ENCODE assay signal across 24 cellular contexts in the genomic region with DNA sequence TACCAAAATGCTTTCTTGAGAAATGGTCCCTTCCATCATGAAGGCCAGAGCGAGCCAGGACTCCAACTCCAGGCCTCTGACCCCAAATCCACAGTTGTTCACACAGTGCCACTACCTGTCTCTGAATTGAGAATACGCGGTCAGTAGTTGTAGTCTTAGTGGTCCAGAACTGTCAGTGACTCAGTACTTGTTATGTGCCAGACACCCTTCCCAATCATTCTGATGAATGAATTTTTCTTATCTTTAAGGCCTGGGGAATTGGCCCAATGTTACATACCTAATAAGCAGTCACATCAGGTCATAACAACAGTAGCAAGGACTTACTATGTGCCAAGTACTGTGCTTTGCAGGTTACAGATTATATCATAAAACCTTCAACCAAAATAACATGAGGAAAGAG.
DNase-seq lines count a peak whose midpoint lies in the region; ATAC-seq, FAIRE-seq and TF ChIP-seq lines count a peak whose summit lies in the region.
"Had no signal": no experiment of that assay in that cellular context is flagged by ENCODE, and none has a peak within 500 bp of the region (broad histone marks: within the 10 kb centered on the region; RNA-seq: fewer than 3 reads in every experiment).

No MANE protein-coding gene starts in this region.

- H3K4me2 ChIP-seq in BLaER1 (peak overlapping the region; percentile 38; the same call in 1 of the 2 replicates), PC-3 (ENCODE audit: low read length) (peak overlapping the region; percentile 19; the same call in 1 of the 2 replicates), astrocyte (ENCODE audit: low read length) (no peak overlapping the region)
- H3K4me2 ChIP-seq: A549 had no signal

- no peak overlapping the region for H2AFZ ChIP-seq in PC-3 (ENCODE audit: low read length)
- H2AFZ ChIP-seq in astrocyte (ENCODE audit: low read depth, low read length): no peak overlapping the region
- H2AFZ ChIP-seq: GM23248 had no signal

- TF ChIP-seq CTCF in PC-3 (conservative IDR thresholded peaks at IDR 0.05; ENCODE audit: low read depth, low read length) (no peak), astrocyte (IDR thresholded peaks at IDR 0.05; ENCODE audit: insufficient read depth, low read depth, low read length) (no peak), fibroblast of the aortic adventitia (IDR thresholded peaks at IDR 0.05; ENCODE audit: insufficient read depth, low read length) (no peak), gastroesophageal sphincter (IDR thresholded peaks at IDR 0.05) (no peak), omental fat pad (IDR thresholded peaks at IDR 0.05) (no peak)

- H3K27me3 ChIP-seq in BLaER1 (no peaks in the 10 kb centered on the region), PC-3 (ENCODE audit: low read length) (no peaks in the 10 kb centered on the region), astrocyte (ENCODE audit: insufficient read depth, low read length) (no peaks in the 10 kb centered on the region), gastroesophageal sphincter (no peaks in the 10 kb centered on the region)
- H3K27me3 ChIP-seq: BE2C had no signal

- POLR2A ChIA-PET in PC-3 (lab: Charles Lee; ENCODE audit: unreplicated experiment): no interaction called here

- H3K27ac Mint-ChIP-seq in astrocyte (ENCODE audit: unreplicated experiment): no peak overlapping the region

- H3K36me3 Mint-ChIP-seq in astrocyte (ENCODE audit: low read depth, unreplicated experiment): peaks cover 22% of the 10 kb centered on the region
- H3K36me3 Mint-ChIP-seq: CD4-positive, alpha-beta memory T cell had no signal

- H3K4me1 Mint-ChIP-seq in astrocyte (ENCODE audit: low read depth, unreplicated experiment): peaks cover 54% of the 10 kb centered on the region

- CTCF ChIA-PET in PC-3 (lab: Charles Lee): interaction anchor here (0.9 kb wide), 1 partner anchor 143 kb away, joined by 5 read pairs; no protein-coding TSS in a partner anchor

- H3K36me3 ChIP-seq in BLaER1: no peaks in the 10 kb centered on the region
- peaks cover 21% of the 10 kb centered on the region for H3K36me3 ChIP-seq in PC-3 (ENCODE audit: low read depth, low read length)
- no peaks in the 10 kb centered on the region for H3K36me3 ChIP-seq in astrocyte (ENCODE audit: insufficient read depth, low read length)
- H3K36me3 ChIP-seq in gastroesophageal sphincter: no peaks in the 10 kb centered on the region
- H3K36me3 ChIP-seq: BE2C had no signal

- no peak overlapping the region for H3K4me3 Mint-ChIP-seq in astrocyte (ENCODE audit: unreplicated experiment)
- H3K4me3 Mint-ChIP-seq: CD4-positive, alpha-beta memory T cell had no signal

- H3K9me3 ChIP-seq in BLaER1: no peaks in the 10 kb centered on the region
- H3K9me3 ChIP-seq in PC-3 (ENCODE audit: low read length): no peaks in the 10 kb centered on the region
- no peaks in the 10 kb centered on the region for H3K9me3 ChIP-seq in astrocyte (ENCODE audit: insufficient read depth, low read depth, low read length)
- H3K9me3 ChIP-seq in gastroesophageal sphincter: no peaks in the 10 kb centered on the region
- H3K9me3 ChIP-seq: A549, BE2C had no signal

- no peak overlapping the region for H3K4me3 ChIP-seq in BLaER1
- no peak overlapping the region for H3K4me3 ChIP-seq in PC-3 (ENCODE audit: low read length)
- no peak overlapping the region for H3K4me3 ChIP-seq in astrocyte (ENCODE audit: insufficient read depth, low read depth, low read length)
- H3K4me3 ChIP-seq in fibroblast of the aortic adventitia (ENCODE audit: low read depth, low read length): no peak overlapping the region
- H3K4me3 ChIP-seq in gastroesophageal sphincter: no peak overlapping the region
- H3K4me3 ChIP-seq: A549, GM23248 had no signal

- H4K20me1 ChIP-seq in BLaER1 (peaks cover 7% of the 10 kb centered on the region; the same call in 1 of the 2 replicates), PC-3 (ENCODE audit: low read length) (no peaks in the 10 kb centered on the region), astrocyte (ENCODE audit: insufficient read depth, low read length) (no peaks in the 10 kb centered on the region)

- H3F3A ChIP-seq in PC-3 (ENCODE audit: low read length, unreplicated experiment): peaks cover 7% of the 10 kb centered on the region

- H3K9ac ChIP-seq in BLaER1 (no peak overlapping the region), PC-3 (ENCODE audit: low read length) (no peak overlapping the region), astrocyte (ENCODE audit: low read length) (no peak overlapping the region)
- H3K9ac ChIP-seq: GM23248 had no signal

- BruUV-seq in PC-3 (replicated peaks; lab: Mats Ljungman, UMichigan): no TSS peak

- no peak for ATAC-seq in PC-3
- no peak for ATAC-seq in gastroesophageal sphincter
- no peak for ATAC-seq in GM19328 (IDR thresholded peaks at IDR 0.05; ENCODE audit: unreplicated experiment)
- ATAC-seq in omental fat pad (ENCODE audit: low FRiP score): no peak
- ATAC-seq: A549 had no signal

- H3K79me2 ChIP-seq in PC-3 (ENCODE audit: low read length): no peaks in the 10 kb centered on the region
- no peaks in the 10 kb centered on the region for H3K79me2 ChIP-seq in astrocyte (ENCODE audit: insufficient read depth, low read length)

- FAIRE-seq in astrocyte (lab: Jason Lieb, UNC): no peak
- FAIRE-seq: A549, G401.6, GM12892, H1 had no signal

- DNase-seq in PC-3 (no peak), astrocyte (ENCODE audit: low read depth) (peak; percentile 86), fibroblast of the aortic adventitia (ENCODE audit: low read depth) (peak; percentile 65), omental fat pad (ENCODE audit: low spot score) (no peak)
- DNase-seq: 8988T; ACHN; AML-193; BE2C; C1 segment of cervical spinal cord; Calu3; CD4-positive, alpha-beta memory T cell; COR-L47; DMS153; DND-41; GM23248; H7; HCEC 1CT had no signal

- WGBS in gastroesophageal sphincter (ENCODE audit: low coverage in 1 of 2), 2 donors: 80 to 94% methylated on average over 3 of the region's 3 CpGs

- no peaks in the 10 kb centered on the region for H3K9me2 ChIP-seq in PC-3 (replicated peaks; ENCODE audit: low read length)

- H3K27me3 Mint-ChIP-seq in astrocyte (ENCODE audit: low read depth, unreplicated experiment): no peaks in the 10 kb centered on the region
- H3K27me3 Mint-ChIP-seq: CD4-positive, alpha-beta memory T cell had no signal

- intact Hi-C loops in PC-3 (cut with micrococcal nuclease): loop anchor here (5.0 kb wide), 2 partner anchors 46 to 121 kb away; a partner anchor contains a TSS

- no peak for TF ChIP-seq EP300 in gastroesophageal sphincter (IDR thresholded peaks at IDR 0.05)

- no peak for TF ChIP-seq POLR2A in gastroesophageal sphincter (IDR thresholded peaks at IDR 0.05)

- H3K9me3 Mint-ChIP-seq in astrocyte (ENCODE audit: unreplicated experiment): no peaks in the 10 kb centered on the region
- H3K9me3 Mint-ChIP-seq: CD4-positive, alpha-beta memory T cell had no signal

- H3K27ac ChIP-seq in BLaER1: no peak overlapping the region
- peak overlapping the region; percentile 29 for H3K27ac ChIP-seq in PC-3 (ENCODE audit: low read length)
- no peak overlapping the region for H3K27ac ChIP-seq in astrocyte (ENCODE audit: low read depth, low read length)
- H3K27ac ChIP-seq in gastroesophageal sphincter: no peak overlapping the region
- H3K27ac ChIP-seq: A549, GM23248 had no signal

- H3K4me1 ChIP-seq in BLaER1 (peaks cover 56% of the 10 kb centered on the region), PC-3 (ENCODE audit: insufficient read depth, low read length) (peaks cover 61% of the 10 kb centered on the region), astrocyte (ENCODE audit: insufficient read depth, low read length) (peaks cover 21% of the 10 kb centered on the region), gastroesophageal sphincter (peaks cover 0 to 10% (median 0%) of the 10 kb centered on the region in 3 donors)
- H3K4me1 ChIP-seq: BE2C had no signal

Comparison
In these comparisons a context has a peak if more than half of its experiments do, and no peak if none do; other contexts are left out.
1. DNase-seq: peak in astrocyte (single experiment) and fibroblast of the aortic adventitia (single experiment); none in PC-3 (single experiment) and omental fat pad (single experiment).